ENCODE assay signal across 17 cellular contexts in the genomic region with DNA sequence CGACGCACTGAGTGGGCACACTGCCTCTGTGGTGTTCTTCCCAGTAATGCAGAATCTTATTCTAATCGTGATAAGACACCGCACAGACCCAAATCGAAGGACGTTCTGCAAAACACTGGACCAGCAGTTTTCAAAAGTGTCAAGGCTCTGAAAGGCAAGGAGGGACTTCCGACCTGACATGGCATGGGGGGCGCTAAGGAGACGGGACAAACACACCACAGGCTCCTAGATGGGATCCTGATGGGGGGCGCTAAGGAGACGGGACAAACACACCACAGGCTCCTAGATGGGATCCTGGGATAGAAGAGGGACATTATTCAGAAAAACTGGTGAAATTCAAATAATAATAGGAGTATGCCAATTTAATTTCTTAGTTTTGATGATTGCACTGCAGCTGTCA.
A peak's percentile ranks its signal among the peaks of the same experiment; 100 is the strongest.
DNase-seq lines count a peak whose midpoint lies in the region; ATAC-seq, FAIRE-seq and TF ChIP-seq lines count a peak whose summit lies in the region.
"Had no signal": no experiment of that assay in that cellular context is flagged by ENCODE, and none has a peak within 500 bp of the region (broad histone marks: within the 10 kb centered on the region; RNA-seq: fewer than 3 reads in every experiment).

No MANE protein-coding gene starts in this region.

- H3K79me2 ChIP-seq in GM23338 (replicated peaks; ENCODE audit: insufficient read depth) (no peaks in the 10 kb centered on the region), OCI-LY1 (ENCODE audit: insufficient read depth, low read length) (no peaks in the 10 kb centered on the region), astrocyte (ENCODE audit: insufficient read depth, low read length) (no peaks in the 10 kb centered on the region), mesendoderm (ENCODE audit: control insufficient read depth, insufficient read depth, low read length) (no peaks in the 10 kb centered on the region)

- H3K36me3 Mint-ChIP-seq in GM23338 (ENCODE audit: low read depth): no peaks in the 10 kb centered on the region
- H3K36me3 Mint-ChIP-seq in astrocyte (ENCODE audit: low read depth, unreplicated experiment): peaks cover 32% of the 10 kb centered on the region
- H3K36me3 Mint-ChIP-seq in immature natural killer cell: peaks cover 0 to 4% (median 0%) of the 10 kb centered on the region in 3 donors
- H3K36me3 Mint-ChIP-seq: IgD-negative memory B cell had no signal

- peak; percentile 46 to 70 for TF ChIP-seq CTCF in GM23338 (conservative IDR thresholded peaks at IDR 0.05; ENCODE audit: low read depth in 2 of 2)
- peak; percentile 40; the same call in 1 of the 2 replicates for TF ChIP-seq CTCF in OCI-LY1 (IDR thresholded peaks at IDR 0.05; ENCODE audit: low read length)
- no peak for TF ChIP-seq CTCF in astrocyte (IDR thresholded peaks at IDR 0.05; ENCODE audit: insufficient read depth, low read depth, low read length)
- no peak for TF ChIP-seq CTCF in Peyer's patch (IDR thresholded peaks at IDR 0.05)

- H3F3A ChIP-seq in GM23338 (replicated peaks; ENCODE audit: low read depth) (no peaks in the 10 kb centered on the region), OCI-LY1 (ENCODE audit: insufficient read depth, low read length) (no peaks in the 10 kb centered on the region)

- no peak overlapping the region for H4K8ac ChIP-seq in mesendoderm (ENCODE audit: low read depth, low read length)

- H3K9me3 ChIP-seq in OCI-LY1 (ENCODE audit: low read length): peaks cover 11% of the 10 kb centered on the region
- peaks cover 4% of the 10 kb centered on the region for H3K9me3 ChIP-seq in astrocyte (ENCODE audit: insufficient read depth, low read depth, low read length)
- H3K9me3 ChIP-seq in Peyer's patch: no peaks in the 10 kb centered on the region

- H3K36me3 ChIP-seq in GM23338 (ENCODE audit: insufficient read depth): no peaks in the 10 kb centered on the region
- H3K36me3 ChIP-seq in OCI-LY1 (ENCODE audit: insufficient read depth, low read length): peaks cover 7% of the 10 kb centered on the region; the same call in 1 of the 2 replicates
- no peaks in the 10 kb centered on the region for H3K36me3 ChIP-seq in astrocyte (ENCODE audit: insufficient read depth, low read length)
- no peaks in the 10 kb centered on the region for H3K36me3 ChIP-seq in mesendoderm (ENCODE audit: control insufficient read depth, insufficient read depth, low read length)
- no peaks in the 10 kb centered on the region for H3K36me3 ChIP-seq in Peyer's patch

- DNase-seq in GM23338 (ENCODE audit: low spot score): peak; percentile 51
- no peak for DNase-seq in astrocyte (ENCODE audit: low read depth)
- peak; percentile 50 for DNase-seq in mesendoderm
- DNase-seq in Peyer's patch: no peak
- DNase-seq in immature natural killer cell: no peak
- DNase-seq: C1 segment of cervical spinal cord; CD4-positive, alpha-beta memory T cell; DMS79 treated with DMSO at 0.1 percent for 48 hours; EL had no signal

- no CpG with 5 or more reads among the region's 11 CpGs for WGBS in mesendoderm (ENCODE audit: extremely low coverage, insufficient coverage, low lambda C conversion rate)

- no peak overlapping the region for H3K4ac ChIP-seq in mesendoderm (ENCODE audit: low read depth, low read length)

- H3K4me1 Mint-ChIP-seq in GM23338 (peaks cover 10% of the 10 kb centered on the region; the same call in 2 of the 3 replicates), astrocyte (ENCODE audit: low read depth, unreplicated experiment) (no peaks in the 10 kb centered on the region), immature natural killer cell (no peaks in the 10 kb centered on the region)
- H3K4me1 Mint-ChIP-seq: B cell, IgD-negative memory B cell had no signal

- H3K27me3 ChIP-seq in GM23338 (ENCODE audit: insufficient read depth) (no peaks in the 10 kb centered on the region), OCI-LY1 (ENCODE audit: insufficient read depth, low read length) (peaks cover 13% of the 10 kb centered on the region; the same call in 1 of the 2 replicates), astrocyte (ENCODE audit: insufficient read depth, low read length) (no peaks in the 10 kb centered on the region), mesendoderm (ENCODE audit: insufficient read depth, low read length, poor library complexity) (no peaks in the 10 kb centered on the region), Peyer's patch (no peaks in the 10 kb centered on the region)

- H3K9me2 ChIP-seq in GM23338 (ENCODE audit: insufficient read depth) (peaks cover 5% of the 10 kb centered on the region; the same call in 1 of the 2 replicates), OCI-LY1 (ENCODE audit: low read depth, low read length) (no peaks in the 10 kb centered on the region)

- no peak overlapping the region for H3K4me2 ChIP-seq in GM23338
- no peak overlapping the region for H3K4me2 ChIP-seq in OCI-LY1 (ENCODE audit: low read length)
- no peak overlapping the region for H3K4me2 ChIP-seq in astrocyte (ENCODE audit: low read length)
- no peak overlapping the region for H3K4me2 ChIP-seq in mesendoderm (ENCODE audit: low read length)

- no peak overlapping the region for H2AFZ ChIP-seq in GM23338
- H2AFZ ChIP-seq in OCI-LY1 (ENCODE audit: low read length): no peak overlapping the region
- H2AFZ ChIP-seq in astrocyte (ENCODE audit: low read depth, low read length): no peak overlapping the region

- no peak overlapping the region for H3K23ac ChIP-seq in mesendoderm (ENCODE audit: low read length)

- H4K5ac ChIP-seq in mesendoderm (ENCODE audit: low read length): no peak overlapping the region

- no peak overlapping the region for H2AK5ac ChIP-seq in mesendoderm (ENCODE audit: low read length)

- H3K9me3 Mint-ChIP-seq in GM23338 (peaks cover 7% of the 10 kb centered on the region; the same call in 2 of the 3 replicates), astrocyte (ENCODE audit: unreplicated experiment) (peaks cover 8% of the 10 kb centered on the region), immature natural killer cell (peaks cover 0 to 6% (median 5%) of the 10 kb centered on the region in 6 donors)

- H3K27ac ChIP-seq in GM23338 (ENCODE audit: low read depth) (no peak overlapping the region), OCI-LY1 (ENCODE audit: low read depth, low read length, poor library complexity, severe bottlenecking) (no peak overlapping the region), astrocyte (ENCODE audit: low read depth, low read length) (no peak overlapping the region), mesendoderm (ENCODE audit: low read depth, low read length) (no peak overlapping the region), Peyer's patch (no peak overlapping the region)

- H3K4me3 ChIP-seq in GM23338 (no peak overlapping the region), OCI-LY1 (ENCODE audit: low read depth, low read length, poor library complexity, severe bottlenecking) (no peak overlapping the region), astrocyte (ENCODE audit: insufficient read depth, low read depth, low read length) (no peak overlapping the region), mesendoderm (ENCODE audit: low read length) (no peak overlapping the region), Peyer's patch (no peak overlapping the region)

- H3K27me3 Mint-ChIP-seq in GM23338 (ENCODE audit: insufficient read depth, low read depth, poor library complexity): peaks cover 3% of the 10 kb centered on the region
- no peaks in the 10 kb centered on the region for H3K27me3 Mint-ChIP-seq in astrocyte (ENCODE audit: low read depth, unreplicated experiment)
- H3K27me3 Mint-ChIP-seq in immature natural killer cell (ENCODE audit: low read depth in 3 of 3): peaks cover 0 to 6% (median 0%) of the 10 kb centered on the region in 3 donors
- H3K27me3 Mint-ChIP-seq: B cell; CD4-positive, alpha-beta memory T cell had no signal

- H3K79me1 ChIP-seq in mesendoderm (ENCODE audit: low read length): no peaks in the 10 kb centered on the region

- H4K20me1 ChIP-seq in GM23338 (replicated peaks; ENCODE audit: insufficient read depth) (no peaks in the 10 kb centered on the region; the same call in 1 of the 2 replicates), OCI-LY1 (ENCODE audit: insufficient read depth, low read length) (no peaks in the 10 kb centered on the region), astrocyte (ENCODE audit: insufficient read depth, low read length) (no peaks in the 10 kb centered on the region)

- FAIRE-seq in astrocyte (lab: Jason Lieb, UNC): no peak
- FAIRE-seq: A204.1, G401.6, GM12891, H54 had no signal

- ATAC-seq in GM23338 (peak; percentile 75), HG03097 (IDR thresholded peaks at IDR 0.05; ENCODE audit: low FRiP score, unreplicated experiment) (no peak)

- H3K9ac ChIP-seq in OCI-LY1 (ENCODE audit: low read length) (no peak overlapping the region), astrocyte (ENCODE audit: low read length) (no peak overlapping the region), mesendoderm (ENCODE audit: low read length) (no peak overlapping the region)

- no peak overlapping the region for H3K4me3 Mint-ChIP-seq in GM23338
- H3K4me3 Mint-ChIP-seq in astrocyte (ENCODE audit: unreplicated experiment): no peak overlapping the region
- H3K4me3 Mint-ChIP-seq in immature natural killer cell: no peak overlapping the region
- H3K4me3 Mint-ChIP-seq: B cell; CD4-positive, alpha-beta memory T cell; IgD-negative memory B cell had no signal

- H2BK15ac ChIP-seq in mesendoderm (replicated peaks; ENCODE audit: low read depth): no peak overlapping the region

- 0 out of 2 replicates have a peak, but pooled peaks cover 4% of the 10 kb centered on the region for H3K4me1 ChIP-seq in GM23338 (ENCODE audit: insufficient read depth)
- H3K4me1 ChIP-seq in OCI-LY1 (ENCODE audit: insufficient read depth, low read length, severe bottlenecking): no peaks in the 10 kb centered on the region
- H3K4me1 ChIP-seq in astrocyte (ENCODE audit: insufficient read depth, low read length): no peaks in the 10 kb centered on the region
- H3K4me1 ChIP-seq in mesendoderm (ENCODE audit: control insufficient read depth, low read depth, low read length): peaks cover 2% of the 10 kb centered on the region
- H3K4me1 ChIP-seq in Peyer's patch: peaks cover 0 to 34% (median 2%) of the 10 kb centered on the region in 4 donors

- no peak overlapping the region for H3K27ac Mint-ChIP-seq in GM23338
- peak overlapping the region; percentile 28 for H3K27ac Mint-ChIP-seq in astrocyte (ENCODE audit: unreplicated experiment)
- no peak overlapping the region for H3K27ac Mint-ChIP-seq in immature natural killer cell
- H3K27ac Mint-ChIP-seq: B cell; CD4-positive, alpha-beta memory T cell; IgD-negative memory B cell had no signal

- no peak overlapping the region for H2BK5ac ChIP-seq in mesendoderm (ENCODE audit: low read length)

- H3K18ac ChIP-seq in mesendoderm (ENCODE audit: low read length): no peak overlapping the region

- H3K56ac ChIP-seq in mesendoderm (ENCODE audit: low read length): no peak overlapping the region

- TF ChIP-seq POLR2A in Peyer's patch (IDR thresholded peaks at IDR 0.05): no peak

- H2BK120ac ChIP-seq in mesendoderm (ENCODE audit: low read depth, low read length): no peak overlapping the region

TF ChIP-seq in GM23338, 12 proteins besides CTCF, POLR2A, EP300 and RAD21 (continues in another document):
- TF ChIP-seq POLR2AphosphoS5 (IDR thresholded peaks at IDR 0.05; ENCODE audit: low read depth) (no peak), CREB1 (CRISPR knock-in tag; IDR thresholded peaks at IDR 0.05; ENCODE audit: low read depth) (no peak), EZH2phosphoT487 (IDR thresholded peaks at IDR 0.05; ENCODE audit: unreplicated experiment) (no peak)

Comparison
In these comparisons a context has a peak if more than half of its experiments do, and no peak if none do; other contexts are left out.
1. DNase-seq: peak in GM23338 (single experiment) and mesendoderm (single experiment); none in astrocyte (single experiment), Peyer's patch (0 of 3) and immature natural killer cell (0 of 3).
2. CTCF ChIP-seq: peak in GM23338 (2 of 2) and OCI-LY1 (single experiment); none in astrocyte (single experiment) and Peyer's patch (0 of 6).